Comparison of ENCODE assay signal across 8 cellular contexts in the genomic region with DNA sequence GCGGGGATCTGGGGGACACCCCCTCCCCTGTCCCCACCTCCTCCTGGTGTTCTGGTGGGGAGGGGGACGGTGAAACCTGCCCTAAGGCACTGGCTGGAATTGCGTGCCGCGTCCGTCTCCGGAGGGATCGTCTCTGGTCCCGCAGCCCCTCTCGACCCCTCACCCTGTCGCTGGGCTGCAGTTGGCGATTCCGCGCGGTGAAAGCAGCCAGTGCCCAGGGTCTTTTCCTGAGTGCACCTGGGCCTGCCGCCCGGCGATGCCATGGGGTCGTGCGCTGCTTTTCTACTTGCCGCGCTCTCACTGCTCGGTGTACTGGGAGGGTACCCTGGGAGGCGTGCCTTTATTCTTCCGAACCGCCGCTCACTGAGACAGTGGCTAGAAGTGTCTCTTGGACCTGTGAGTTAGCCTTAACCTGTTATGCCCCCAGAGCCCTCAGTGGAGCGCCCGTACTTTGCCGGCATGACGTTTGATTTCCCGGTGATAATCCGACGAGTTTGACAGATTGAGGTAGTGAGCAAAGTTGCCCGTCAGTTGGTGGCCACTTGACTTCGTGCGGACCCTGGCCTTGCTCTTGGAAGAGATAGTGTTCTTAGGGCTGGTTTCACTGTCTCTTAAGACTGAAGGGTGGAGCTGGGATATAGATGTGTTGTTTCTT. TPM values are rescaled to one million over a fixed set of nuclear protein-coding genes. Genes with fewer than 3 reads are reported as not detected.
DNase-seq lines count a peak whose midpoint lies in the region; ATAC-seq and TF ChIP-seq lines count a peak whose summit lies in the region.

No MANE protein-coding gene starts in this region.

- POLR2A ChIA-PET in AG04450 (lab: Yijun Ruan, JAX): interaction anchor here (0.7 to 1.0 kb wide), 2 partner anchors 27 to 936 kb away, joined by 3 read pairs; no protein-coding TSS in a partner anchor

- CTCF ChIA-PET in AG04450 (lab: Charles Lee): interaction anchor here (1.3 kb wide), 1 partner anchor 119 kb away, joined by 3 read pairs; no protein-coding TSS in a partner anchor

- DNase-seq in AG04450 (ENCODE audit: low read depth, low spot score) (no peak), astrocyte of the spinal cord (ENCODE audit: low read depth, low spot score) (no peak), lung microvascular endothelial cell (ENCODE audit: low read depth in 2 of 2) (peak; percentile 20 to 26), NCI-H510A (lab: John Stamatoyannopoulos, UW) (no peak)
- no peak for DNase-seq in activated CD4-positive, CD25-positive, alpha-beta regulatory T cell (lab: John Stamatoyannopoulos, UW)

- H3K4me3 ChIP-seq in AG04450 (ENCODE audit: low read depth, low read length) (peak overlapping the region; percentile 100), astrocyte of the spinal cord (ENCODE audit: low read depth, low read length) (peak overlapping the region; percentile 100)

- TF ChIP-seq CTCF in AG04450 (IDR thresholded peaks at IDR 0.05; ENCODE audit: low read depth, low read length) (no peak), astrocyte of the spinal cord (IDR thresholded peaks at IDR 0.05; ENCODE audit: low read depth, low read length) (no peak)

- H3K27me3 ChIP-seq in AG04450 (ENCODE audit: control insufficient read depth, insufficient read depth, low read length): no peaks in the 10 kb centered on the region

- ATAC-seq in HG03159 (IDR thresholded peaks at IDR 0.05; ENCODE audit: unreplicated experiment) (peak; percentile 11), HG03439 (IDR thresholded peaks at IDR 0.05; ENCODE audit: unreplicated experiment) (no peak), GM19467 (IDR thresholded peaks at IDR 0.05; ENCODE audit: unreplicated experiment) (no peak)

- in situ Hi-C loops in astrocyte of the spinal cord (cut with HindIII; ENCODE audit: low sequenced_read_pairs): no loop called here

- peaks cover 7% of the 10 kb centered on the region for H3K9me3 ChIP-seq in AG04450 (ENCODE audit: control insufficient read depth, insufficient read depth, low read length)

- H3K27ac ChIP-seq in AG04450 (ENCODE audit: low read depth, low read length): no peak overlapping the region

RNA-seq across cellular contexts. Expression of gene SFSWAP, which starts 0.8 kb away (rescaled TPM):
- polyA plus RNA-seq in AG04450 (2011; rRNA removed): 12.5 and 13.4 TPM in 2 replicates
- 16.6 and 17.7 TPM in 2 replicates for polyA minus RNA-seq in AG04450 (2011; rRNA and poly(A)+ RNA removed)
- total RNA-seq in lung microvascular endothelial cell: 11.1 and 15.9 TPM in 2 replicates

Comparison
In these comparisons a context has a peak if more than half of its experiments do, and no peak if none do; other contexts are left out.
1. DNase-seq: peak in lung microvascular endothelial cell (2 of 2); none in AG04450 (single experiment), astrocyte of the spinal cord (single experiment), activated CD4-positive, CD25-positive, alpha-beta regulatory T cell (0 of 4) and NCI-H510A (single experiment).